ENCODE assay signal across 28 cellular contexts in the genomic region with DNA sequence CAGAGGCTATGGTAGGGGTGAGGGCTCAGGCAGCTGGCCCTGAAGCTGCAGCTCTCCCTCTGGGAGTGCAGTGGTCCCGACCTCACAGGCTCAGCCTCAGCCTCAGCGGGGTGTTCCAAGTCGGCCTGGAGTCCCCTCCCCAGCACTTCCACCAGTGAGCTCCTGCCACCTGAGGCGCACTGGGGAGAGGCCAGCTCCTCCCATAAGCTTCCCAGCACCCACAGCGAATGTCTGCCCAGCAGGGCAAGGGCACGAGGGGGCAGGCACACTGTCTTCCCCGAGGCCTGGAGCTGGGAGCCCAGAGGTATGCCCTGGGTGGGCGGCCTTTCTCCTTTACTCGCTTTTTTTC.
"Had no signal": no experiment of that assay in that cellular context is flagged by ENCODE, and none has a peak within 500 bp of the region (broad histone marks: within the 10 kb centered on the region; RNA-seq: fewer than 3 reads in every experiment).

No MANE protein-coding gene starts in this region.

- H3K4me3 ChIP-seq: ascending aorta, body of pancreas, MG63, Peyer's patch had no signal

- ATAC-seq: activated CD8-positive, alpha-beta memory T cell treated with anti-CD3 and anti-CD28 coated beads, Interleukin-2, amount 10 ng/mL, durations not matched to agents 7 days and 5 days; activated naive CD4-positive, alpha-beta T cell treated with anti-CD3 and anti-CD28 coated beads, Interleukin-2, amount 50 U/mL, for 72 hours; activated naive CD8-positive, alpha-beta T cell treated with anti-CD3 and anti-CD28 coated beads, Interleukin-2, amount 50 U/mL, for 24 hours; body of pancreas; T-helper 17 cell had no signal

- H3K27me3 ChIP-seq: ascending aorta, body of pancreas, MG63, Peyer's patch had no signal

- DNase-seq: activated B cell treated with CpG ODN at 0.5 μM for 24 hours; activated CD4-positive, alpha-beta T cell treated with anti-CD3 and anti-CD28 coated beads for 1 hour; activated CD4-positive, alpha-beta T cell treated with anti-CD3 and anti-CD28 coated beads, Interleukin-2, amount 10 ng/mL, durations not matched to agents 24 days and 14 days; activated CD4-positive, alpha-beta T cell treated with anti-CD3 and anti-CD28 coated beads, Interleukin-2, amount 50 U/mL, for 48 hours; activated CD8-positive, alpha-beta memory T cell treated with anti-CD3 and anti-CD28 coated beads, Interleukin-2, amount 10 ng/mL, durations not matched to agents 7 days and 5 days; activated effector memory CD4-positive, alpha-beta T cell treated with Interleukin-2 at 50 U/mL for 16 hours; activated naive CD4-positive, alpha-beta T cell treated with Interleukin-2 at 50 U/mL for 16 hours; activated naive CD8-positive, alpha-beta T cell treated with anti-CD3 and anti-CD28 coated beads, Interleukin-2, amount 50 U/mL, for 24 hours; activated T-cell treated with anti-CD3 and anti-CD28 coated beads, Interleukin-2, amount 50 U/mL, for 24 hours; amniotic stem cell; body of pancreas; MV-4-11; NCI-H1092 treated with DMSO at 0.1 percent for 48 hours; NCI-H1417 treated with DMSO at 0.1 percent for 48 hours; NCI-H1694; NCI-H2029; NCI-H2107; NCI-H345; NCI-H510A; NCI-H526 treated with DMSO at 0.1 percent for 48 hours; NCI-H82; Peyer's patch; SIG-M5; T-helper 17 cell; T-helper 9 cell had no signal

- H3K4me1 ChIP-seq: ascending aorta, body of pancreas, Peyer's patch had no signal

- H3K36me3 ChIP-seq: ascending aorta, MG63, Peyer's patch had no signal

- H3K27ac ChIP-seq: ascending aorta, body of pancreas, Peyer's patch had no signal

- H3K9me3 ChIP-seq: ascending aorta, body of pancreas, MG63, Peyer's patch had no signal
